ENCODE assay signal across 8 cellular contexts in genomic region chr2:237354172-237354571, GRCh38. TPM values are rescaled to one million over a fixed set of nuclear protein-coding genes. Genes with fewer than 3 reads are reported as not detected.
A peak's percentile ranks its signal among the peaks of the same experiment; 100 is the strongest.
DNase-seq lines count a peak whose midpoint lies in the region; TF ChIP-seq lines count a peak whose summit lies in the region.
"Not testable (repeated sequence)": the region's sequence is repeated elsewhere in the genome, so short reads cannot be mapped to it uniquely, and the experiment has no call there.

No MANE protein-coding gene starts in this region.

- H3K27me3 ChIP-seq in adipocyte (replicated peaks; ENCODE audit: control insufficient read depth, insufficient read depth, low read length); smooth muscle cell (ENCODE audit: low read depth); uterus: not testable (repeated sequence)

- not testable (repeated sequence) for H3K4me3 ChIP-seq in adipocyte (ENCODE audit: low read length); choroid plexus epithelial cell (ENCODE audit: low read depth, low read length); smooth muscle cell; uterus

- peaks cover 50% of the 10 kb centered on the region for H3K79me2 ChIP-seq in smooth muscle cell (ENCODE audit: low read depth)

- peaks cover 91% of the 10 kb centered on the region for H3F3A ChIP-seq in smooth muscle cell (ENCODE audit: low read depth)

- TF ChIP-seq CTCF in choroid plexus epithelial cell (conservative IDR thresholded peaks at IDR 0.05; ENCODE audit: low read depth, low read length); smooth muscle cell (IDR thresholded peaks at IDR 0.05; ENCODE audit: borderline replicate concordance, insufficient read depth, poor library complexity, severe bottlenecking); uterus (IDR thresholded peaks at IDR 0.05): not testable (repeated sequence)

- peaks cover 49% of the 10 kb centered on the region for H3K4me1 ChIP-seq in adipocyte (ENCODE audit: control insufficient read depth, insufficient read depth, low read length)
- not testable (repeated sequence) for H3K4me1 ChIP-seq in smooth muscle cell (ENCODE audit: low read depth); uterus

- H3K27ac ChIP-seq in smooth muscle cell (ENCODE audit: low read depth) (peak overlapping the region; percentile 65), uterus (peak overlapping the region; percentile 69 to 83)

- H3K36me3 ChIP-seq in adipocyte (ENCODE audit: control insufficient read depth, insufficient read depth, low read length, severe bottlenecking), result peaks cover 100% of the 10 kb centered on the region
- peaks cover 31% of the 10 kb centered on the region for H3K36me3 ChIP-seq in smooth muscle cell (ENCODE audit: low read depth)
- not testable (repeated sequence) for H3K36me3 ChIP-seq in uterus

- not testable (repeated sequence) for H2AFZ ChIP-seq in smooth muscle cell (ENCODE audit: low read depth)

- not testable (repeated sequence) for H3K9me3 ChIP-seq in adipocyte (ENCODE audit: control insufficient read depth, low read length); smooth muscle cell (replicated peaks; ENCODE audit: low read depth); uterus

- 72% methylated on average over 6 of the region's 6 CpGs for WGBS in smooth muscle cell (ENCODE audit: low lambda C conversion rate)

- peak overlapping the region; percentile 8 for H3K9ac ChIP-seq in adipocyte (ENCODE audit: low read length)
- not testable (repeated sequence) for H3K9ac ChIP-seq in smooth muscle cell (ENCODE audit: low read depth)

- H4K20me1 ChIP-seq in smooth muscle cell (ENCODE audit: low read depth), result peaks cover 30% of the 10 kb centered on the region

- DNase-seq in ELF-1 (ENCODE audit: low read depth, low spot score) (peak; percentile 82), RPMI7951 (ENCODE audit: low read depth) (peak; percentile 80), choroid plexus epithelial cell (ENCODE audit: low read depth) (peak; percentile 28), islet precursor cell (peak; percentile 65), myocyte (ENCODE audit: low read depth) (peak; percentile 50)
- not testable (repeated sequence) for DNase-seq in adipocyte (ENCODE audit: low read depth); smooth muscle cell (lab: John Stamatoyannopoulos, UW; ENCODE audit: unreplicated experiment); uterus

- not testable (repeated sequence) for TF ChIP-seq POLR2A in uterus (IDR thresholded peaks at IDR 0.05)

- intact Hi-C loops in uterus (cut with DNase I; ENCODE audit: low total_unique reads), result not testable (repeated sequence)

- not testable (repeated sequence) for H3K4me2 ChIP-seq in smooth muscle cell

RNA-seq across cellular contexts. Expression of gene COL6A3, which starts 59.8 kb away (rescaled TPM):
- 3.6 and 4.1 TPM in 2 replicates for total RNA-seq in RPMI7951 (2014; rRNA removed; shearing (Covaris generic))
- 9.0 and 9.1 TPM in 2 replicates for total RNA-seq in myocyte
- 60.9 TPM for polyA plus RNA-seq in myocyte (2012)
- total RNA-seq in smooth muscle cell, result 1,708 and 1,938 TPM in 2 replicates
- 643 and 888 TPM in 2 replicates for polyA plus RNA-seq in smooth muscle cell
- total RNA-seq in uterus, result 1,000 to 10,000 TPM in 1 of 4 donors, 100 to 1,000 TPM in 3; 164 to 1,719 (median 447) TPM

Comparison
In these comparisons a context has a peak if more than half of its experiments do, and no peak if none do; other contexts are left out.
1. RNA of gene COL6A3, which starts 59.8 kb away (total RNA-seq): 1,708 to 1,938 TPM in smooth muscle cell and 164 to 1,719 TPM in uterus; 9.0 to 9.1 TPM in myocyte and 3.6 to 4.1 TPM in RPMI7951; every median in the first group is over 10 times any median in the second.